Comparison of ENCODE assay signal across 15 cellular contexts in the genomic region with DNA sequence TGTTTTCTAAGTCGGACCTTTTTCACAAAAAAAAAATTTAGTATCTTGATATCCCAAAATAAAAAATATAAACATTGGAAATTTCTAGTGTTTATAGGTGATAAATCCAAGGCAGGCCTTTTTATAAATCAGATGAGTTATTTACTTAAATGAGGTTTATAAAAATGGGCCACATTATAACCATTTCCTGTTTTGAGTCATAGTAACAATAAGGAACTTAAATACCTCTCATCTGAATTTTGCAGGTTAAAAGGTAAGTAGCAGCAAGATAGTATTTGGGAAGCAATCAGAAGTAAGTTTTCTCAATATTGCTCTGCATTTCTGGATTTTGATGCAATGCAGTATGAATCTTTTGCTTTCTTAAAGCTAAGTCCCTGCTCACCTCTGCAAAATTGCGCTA. TPM values are rescaled to one million over a fixed set of nuclear protein-coding genes. Genes with fewer than 3 reads are reported as not detected.
DNase-seq lines count a peak whose midpoint lies in the region; ATAC-seq and TF ChIP-seq lines count a peak whose summit lies in the region.
"Had no signal": no experiment of that assay in that cellular context is flagged by ENCODE, and none has a peak within 500 bp of the region (broad histone marks: within the 10 kb centered on the region; RNA-seq: fewer than 3 reads in every experiment).

No MANE protein-coding gene starts in this region.

- H3K36me3 ChIP-seq in mammary epithelial cell (ENCODE audit: insufficient read depth, low read length) = no peaks in the 10 kb centered on the region
- H3K36me3 ChIP-seq in SK-N-MC (ENCODE audit: insufficient read depth, low read length) = no peaks in the 10 kb centered on the region
- no peaks in the 10 kb centered on the region for H3K36me3 ChIP-seq in fibroblast of lung (ENCODE audit: control insufficient read depth, insufficient read depth, low read length)
- no peaks in the 10 kb centered on the region for H3K36me3 ChIP-seq in transverse colon
- H3K36me3 ChIP-seq: upper lobe of right lung had no signal

- DNase-seq in mammary epithelial cell (no peak), MCF 10A (ENCODE audit: unreplicated experiment) (no peak), SK-N-MC (ENCODE audit: low read depth, low spot score) (no peak), fibroblast of lung (ENCODE audit: low read depth in 2 of 2) (no peak), transverse colon (no peak), NOMO-1 treated with dmso at 0.1 percent for 144 hours (lab: John Stamatoyannopoulos, UW; ENCODE audit: unreplicated experiment) (no peak), WTC11 (ENCODE audit: low spot score) (no peak), COR-L47 (lab: John Stamatoyannopoulos, UW) (no peak)
- DNase-seq: activated CD4-positive, alpha-beta T cell treated with anti-CD3 and anti-CD28 coated beads, Interleukin-2, amount 50 U/mL, for 48 hours; activated naive CD4-positive, alpha-beta T cell; DMS53; NCI-H1417; stimulated activated CD4-positive, alpha-beta T cell treated with anti-CD3 and anti-CD28 coated beads, Interleukin-15, amount 100 ng/mL, for 24 hours; upper lobe of right lung had no signal

- H3K9ac ChIP-seq in mammary epithelial cell (ENCODE audit: insufficient read depth, low read length) = no peak overlapping the region
- H3K9ac ChIP-seq in SK-N-MC (ENCODE audit: insufficient read length) = peak overlapping the region; percentile 13
- no peak overlapping the region for H3K9ac ChIP-seq in fibroblast of lung (ENCODE audit: insufficient read depth, low read length)

- peaks cover 35% of the 10 kb centered on the region for H3K36me3 Mint-ChIP-seq in MCF 10A (ENCODE audit: insufficient read depth, unreplicated experiment)
- no peaks in the 10 kb centered on the region for H3K36me3 Mint-ChIP-seq in WTC11
- H3K36me3 Mint-ChIP-seq: memory B cell had no signal

- in situ Hi-C loops in mammary epithelial cell (cut with MboI; ENCODE audit: low sequenced_read_pairs in 2 of 2) (loop anchor here in 1 of 2 donors (10.0 kb wide), 1 partner anchor 121 kb away; no protein-coding TSS in a partner anchor), transverse colon (cut with MboI; ENCODE audit: low pct_ligation_motif_present in 1 of 4, low pct_unique_long_range_greater_than_20kb in 1 of 4, low sequenced_read_pairs in 3 of 4) (no loop called here)

- intact Hi-C loops in mammary epithelial cell (cut with micrococcal nuclease) (loop anchor here (10.0 kb wide), 1 partner anchor 281 kb away; a partner anchor contains a TSS), MCF 10A (cut with micrococcal nuclease) (loop anchor here (5.0 to 10.0 kb wide), 2 partner anchors 51 to 1069 kb away; a partner anchor contains a TSS), transverse colon (cut with DNase I; ENCODE audit: low total_unique reads) (no loop called here)

- H3K79me2 ChIP-seq in mammary epithelial cell (ENCODE audit: insufficient read depth, low read length) = peaks cover 86% of the 10 kb centered on the region
- H3K79me2 ChIP-seq in fibroblast of lung (ENCODE audit: control insufficient read depth, insufficient read depth, low read length) = peaks cover 78% of the 10 kb centered on the region

- H3K4me3 Mint-ChIP-seq in MCF 10A (ENCODE audit: unreplicated experiment) (no peak overlapping the region), WTC11 (no peak overlapping the region)

- no peaks in the 10 kb centered on the region for H3K27me3 ChIP-seq in mammary epithelial cell (ENCODE audit: insufficient read depth, low read length)
- H3K27me3 ChIP-seq in fibroblast of lung (ENCODE audit: control insufficient read depth, insufficient read depth, low read length) = no peaks in the 10 kb centered on the region
- no peaks in the 10 kb centered on the region for H3K27me3 ChIP-seq in transverse colon
- H3K27me3 ChIP-seq: upper lobe of right lung had no signal

- no peak overlapping the region for H2AFZ ChIP-seq in mammary epithelial cell (ENCODE audit: low read depth, low read length)
- H2AFZ ChIP-seq in fibroblast of lung (ENCODE audit: low read length) = no peak overlapping the region

- TF ChIP-seq CTCF in mammary epithelial cell (conservative IDR thresholded peaks at IDR 0.05 in 1 of 2, IDR thresholded peaks at IDR 0.05 in 1 of 2; ENCODE audit: extremely low read depth in 1 of 2, insufficient read depth in 1 of 2, low read depth in 1 of 2, low read length in 2 of 2) = no peak
- TF ChIP-seq CTCF in MCF 10A (IDR thresholded peaks at IDR 0.05; ENCODE audit: unreplicated experiment) = no peak
- no peak for TF ChIP-seq CTCF in fibroblast of lung (conservative IDR thresholded peaks at IDR 0.05 in 1 of 2, IDR thresholded peaks at IDR 0.05 in 1 of 2; ENCODE audit: low read depth in 1 of 2, low read length in 2 of 2)
- no peak for TF ChIP-seq CTCF in transverse colon (IDR thresholded peaks at IDR 0.05)
- TF ChIP-seq CTCF in WTC11 (IDR thresholded peaks at IDR 0.05) = no peak

- no peak for TF ChIP-seq POLR2A in transverse colon (IDR thresholded peaks at IDR 0.05)

- H3K27ac ChIP-seq in mammary epithelial cell (ENCODE audit: insufficient read depth, low read depth, low read length) (peak overlapping the region; percentile 28), SK-N-MC (peak overlapping the region; percentile 89), fibroblast of lung (ENCODE audit: insufficient read depth, low read length) (no peak overlapping the region), transverse colon (peak overlapping the region; percentile 92 to 99 (median 98))
- H3K27ac ChIP-seq: upper lobe of right lung had no signal

- H3K9me3 ChIP-seq in mammary epithelial cell (replicated peaks; ENCODE audit: insufficient read depth, low read length) = no peaks in the 10 kb centered on the region
- no peaks in the 10 kb centered on the region for H3K9me3 ChIP-seq in SK-N-MC (ENCODE audit: low read depth, low read length)
- no peaks in the 10 kb centered on the region for H3K9me3 ChIP-seq in fibroblast of lung (ENCODE audit: control insufficient read depth, insufficient read depth, low read depth, low read length)
- H3K9me3 ChIP-seq in transverse colon = no peaks in the 10 kb centered on the region
- H3K9me3 ChIP-seq: upper lobe of right lung had no signal

- CTCF ChIA-PET in mammary epithelial cell (lab: Charles Lee; ENCODE audit: low non-redundant PET) (no interaction called here), MCF 10A (lab: Yijun Ruan, JAX) (interaction anchor here (0.6 to 0.8 kb wide), 3 partner anchors 79 to 687 kb away, joined by 3 to 5 read pairs (median 3); no protein-coding TSS in a partner anchor), WTC11 (lab: Charles Lee) (interaction anchor here (2.0 kb wide), 1 partner anchor 118 kb away, joined by 10 read pairs; no protein-coding TSS in a partner anchor)

- no peak overlapping the region for H3K4me2 ChIP-seq in mammary epithelial cell (ENCODE audit: insufficient read depth, low read depth, low read length)
- H3K4me2 ChIP-seq in fibroblast of lung (ENCODE audit: extremely low read depth, insufficient read depth, low read length) = peak overlapping the region; percentile 33

- H4K20me1 ChIP-seq in mammary epithelial cell (ENCODE audit: insufficient read depth, low read length) (no peaks in the 10 kb centered on the region), fibroblast of lung (ENCODE audit: control insufficient read depth, extremely low read depth, insufficient read depth, low read length) (peaks cover 6% of the 10 kb centered on the region)

- whole genome bisulfite sequencing in mammary epithelial cell (ENCODE audit: low coverage, missing lambda C conversion rate) = 100% methylated on average over 2 of the region's 2 CpGs
- 51 to 59% methylated on average over 2 of the region's 2 CpGs for WGBS in transverse colon (ENCODE audit: low coverage in 1 of 2), 2 donors

- no peak for ATAC-seq in WTC11
- ATAC-seq: upper lobe of right lung had no signal

- TF ChIP-seq EP300 in transverse colon (IDR thresholded peaks at IDR 0.05; ENCODE audit: low read depth) = no peak

- dilution Hi-C loops in mammary epithelial cell (cut with HindIII; ENCODE audit: low sequenced_read_pairs) = no loop called here

- H3K9me3 Mint-ChIP-seq in MCF 10A (ENCODE audit: unreplicated experiment) = no peaks in the 10 kb centered on the region
- H3K9me3 Mint-ChIP-seq in WTC11 = no peaks in the 10 kb centered on the region
- H3K9me3 Mint-ChIP-seq: memory B cell had no signal

- peaks cover 27% of the 10 kb centered on the region for H3K4me1 Mint-ChIP-seq in MCF 10A (ENCODE audit: insufficient read depth, unreplicated experiment)
- peaks cover 32% of the 10 kb centered on the region for H3K4me1 Mint-ChIP-seq in WTC11

- H3K27ac Mint-ChIP-seq in MCF 10A (ENCODE audit: low read depth, unreplicated experiment) = no peak overlapping the region
- H3K27ac Mint-ChIP-seq in WTC11 = no peak overlapping the region
- H3K27ac Mint-ChIP-seq: memory B cell had no signal

- BruUV-seq in mammary epithelial cell (replicated peaks; lab: Mats Ljungman, UMichigan) (no TSS peak), MCF 10A (replicated peaks; lab: Mats Ljungman, UMichigan) (no TSS peak)

- H3K4me3 ChIP-seq in mammary epithelial cell (replicated peaks in 1 of 3; ENCODE audit: insufficient read depth in 1 of 3, low read depth in 2 of 3, low read length in 3 of 3) = no peak overlapping the region
- H3K4me3 ChIP-seq in SK-N-MC = no peak overlapping the region
- no peak overlapping the region for H3K4me3 ChIP-seq in fibroblast of lung (replicated peaks in 1 of 4; ENCODE audit: control extremely low read depth in 1 of 4, insufficient read depth in 1 of 4, low read depth in 3 of 4, low read length in 4 of 4)
- no peak overlapping the region for H3K4me3 ChIP-seq in transverse colon

- H3K27me3 Mint-ChIP-seq in MCF 10A (ENCODE audit: insufficient read depth, unreplicated experiment) (no peaks in the 10 kb centered on the region), WTC11 (ENCODE audit: low read depth) (no peaks in the 10 kb centered on the region)
- H3K27me3 Mint-ChIP-seq: memory B cell had no signal

- POLR2A ChIA-PET in MCF 10A (lab: Yijun Ruan, JAX) = interaction anchor here (0.7 to 7.6 kb wide), 10 partner anchors 11 to 185 kb away, joined by 3 to 85 read pairs (median 4); a partner anchor contains a TSS
- POLR2A ChIA-PET in WTC11 (lab: Charles Lee) = interaction anchor here (0.7 kb wide), 1 partner anchor 301 kb away, joined by 3 read pairs; no protein-coding TSS in a partner anchor

- H3K4me1 ChIP-seq in mammary epithelial cell (ENCODE audit: insufficient read depth, low read length) (peaks cover 55% of the 10 kb centered on the region), fibroblast of lung (ENCODE audit: control insufficient read depth, extremely low read depth, insufficient read depth, low read length) (peaks cover 15% of the 10 kb centered on the region), transverse colon (peaks cover 48 to 71% (median 67%) of the 10 kb centered on the region in 4 donors)

RNA-seq across cellular contexts. Expression of a gene that starts 3.9 kb away (rescaled TPM):
- 100 to 1,000 TPM; 257 to 307 TPM for total RNA-seq in mammary epithelial cell
- 97.7 TPM for polyA plus RNA-seq in mammary epithelial cell
- polyA minus RNA-seq in mammary epithelial cell = 1,181 TPM
- 254 and 280 TPM in 2 replicates for total RNA-seq in MCF 10A (2022)
- 229 and 518 TPM in 2 replicates for total RNA-seq in fibroblast of lung
- 189 and 207 TPM in 2 replicates for polyA plus RNA-seq in fibroblast of lung
- polyA plus RNA-seq in fibroblast of lung (2012) = 290 and 299 TPM in 2 replicates
- polyA minus RNA-seq in fibroblast of lung (ENCODE audit: low replicate concordance) = 1,388 and 1,572 TPM in 2 replicates
- total RNA-seq in transverse colon = 100 to 1,000 TPM; 234 to 464 (median 328) TPM
- 213 to 255 TPM (median 224 TPM) in 3 replicates for total RNA-seq in WTC11 (2021)

RNA-seq across cellular contexts. Expression of a gene that starts 51.8 kb away (rescaled TPM):
- 10 to 100 TPM; 19.7 to 28.8 TPM for total RNA-seq in mammary epithelial cell
- 21.9 TPM for polyA plus RNA-seq in mammary epithelial cell
- polyA minus RNA-seq in mammary epithelial cell = 29.4 TPM
- total RNA-seq in MCF 10A (2022) = 34.1 TPM in 2 replicates
- total RNA-seq in fibroblast of lung = 22.1 and 23.6 TPM in 2 replicates
- 14.7 and 26.7 TPM in 2 replicates for polyA plus RNA-seq in fibroblast of lung
- polyA plus RNA-seq in fibroblast of lung (2012) = 11.6 and 21.1 TPM in 2 replicates
- polyA minus RNA-seq in fibroblast of lung (ENCODE audit: low replicate concordance) = 13.9 and 14.0 TPM in 2 replicates
- 100 to 1,000 TPM in 1 of 4 donors, 10 to 100 TPM in 3; 24.3 to 120 (median 58.7) TPM for total RNA-seq in transverse colon
- total RNA-seq in WTC11 (2021) = 19.0 to 19.7 TPM (median 19.3 TPM) in 3 replicates
